10 cellular contexts compared by ENCODE assay signal in the genomic region with DNA sequence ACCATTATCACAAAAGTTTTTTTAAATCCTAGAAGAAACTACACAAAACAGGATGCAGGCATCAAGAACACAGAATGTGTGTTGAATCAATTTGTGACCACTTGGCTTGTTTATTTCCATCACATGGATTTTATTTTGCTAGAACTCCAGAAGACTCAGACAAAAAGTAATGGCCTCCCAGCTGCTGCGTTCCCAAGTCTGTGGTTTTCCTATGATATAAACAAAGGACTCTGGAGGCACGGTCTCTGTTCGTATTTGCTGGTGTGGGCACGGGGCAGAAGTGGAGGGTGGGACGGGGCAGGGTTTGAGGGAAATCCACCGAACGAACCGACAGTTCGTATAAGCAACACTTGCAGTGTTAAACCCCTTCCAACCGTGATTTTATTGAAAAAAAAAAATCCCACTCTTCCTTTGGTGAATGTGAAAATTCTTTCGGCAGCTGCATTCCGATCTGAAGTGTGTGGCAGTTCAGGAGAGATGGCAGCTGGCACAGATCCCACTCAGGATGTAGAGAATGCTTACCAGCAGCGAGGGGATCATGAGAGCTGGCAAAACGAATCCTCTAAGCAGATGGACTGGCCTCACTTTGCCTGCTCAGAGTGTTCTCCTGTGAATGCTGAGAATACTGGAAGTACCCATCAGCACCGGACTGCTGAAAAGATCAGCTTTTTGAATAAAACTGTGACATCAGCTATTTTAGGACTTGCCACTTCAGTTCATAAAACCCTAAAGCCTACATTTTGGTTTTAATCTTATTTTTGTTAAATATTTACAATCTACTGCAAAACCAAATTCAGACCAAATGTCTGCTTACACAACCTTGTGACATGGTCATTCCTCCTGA.
DNase-seq lines count a peak whose midpoint lies in the region; TF ChIP-seq lines count a peak whose summit lies in the region.
"Had no signal": no experiment of that assay in that cellular context is flagged by ENCODE, and none has a peak within 500 bp of the region (broad histone marks: within the 10 kb centered on the region; RNA-seq: fewer than 3 reads in every experiment).

No MANE protein-coding gene starts in this region.

- TF ChIP-seq CTCF in fibroblast of lung (conservative IDR thresholded peaks at IDR 0.05 in 1 of 2, IDR thresholded peaks at IDR 0.05 in 1 of 2; ENCODE audit: low read depth in 1 of 2, low read length in 2 of 2) (no peak), smooth muscle cell (IDR thresholded peaks at IDR 0.05; ENCODE audit: borderline replicate concordance, insufficient read depth, poor library complexity, severe bottlenecking) (no peak), A673 (conservative IDR thresholded peaks at IDR 0.05; ENCODE audit: low read depth, low read length) (no peak)

- peaks cover 18% of the 10 kb centered on the region for H3K4me1 ChIP-seq in fibroblast of lung (ENCODE audit: control insufficient read depth, extremely low read depth, insufficient read depth, low read length)
- H3K4me1 ChIP-seq in smooth muscle cell (ENCODE audit: low read depth): no peaks in the 10 kb centered on the region
- H3K4me1 ChIP-seq in A673 (ENCODE audit: insufficient read depth, low read length, poor library complexity, severe bottlenecking): no peaks in the 10 kb centered on the region

- H3K27ac ChIP-seq in fibroblast of lung (ENCODE audit: insufficient read depth, low read length) (peak overlapping the region; percentile 54), smooth muscle cell (ENCODE audit: low read depth) (peak overlapping the region; percentile 87), A673 (ENCODE audit: low read depth, low read length, poor library complexity, severe bottlenecking) (no peak overlapping the region)

- peak overlapping the region; percentile 72 for H3K4me2 ChIP-seq in fibroblast of lung (ENCODE audit: extremely low read depth, insufficient read depth, low read length)
- peak overlapping the region; percentile 78 for H3K4me2 ChIP-seq in smooth muscle cell

- CTCF ChIA-PET in A673 (lab: Charles Lee): no interaction called here

- POLR2A ChIA-PET in A673 (lab: Charles Lee; ENCODE audit: low non-redundant PET): no interaction called here

- H3F3A ChIP-seq in smooth muscle cell (ENCODE audit: low read depth): peaks cover 5% of the 10 kb centered on the region

- 47% methylated on average over 15 of the region's 15 CpGs for WGBS in smooth muscle cell (ENCODE audit: low lambda C conversion rate)

- H4K20me1 ChIP-seq in fibroblast of lung (ENCODE audit: control insufficient read depth, extremely low read depth, insufficient read depth, low read length) (no peaks in the 10 kb centered on the region), smooth muscle cell (ENCODE audit: low read depth) (no peaks in the 10 kb centered on the region)

- peak; percentile 88 for DNase-seq in ELR (ENCODE audit: low read depth)
- DNase-seq in NCI-H524 (lab: John Stamatoyannopoulos, UW): peak; percentile 87 to 91
- DNase-seq in fibroblast of lung (ENCODE audit: low read depth in 2 of 2): peak; percentile 81 to 87
- no peak for DNase-seq in smooth muscle cell (lab: John Stamatoyannopoulos, UW; ENCODE audit: unreplicated experiment)
- no peak for DNase-seq in A673 (ENCODE audit: low spot score)
- DNase-seq in putamen (ENCODE audit: low spot score): no peak
- DNase-seq in DMS153 (lab: John Stamatoyannopoulos, UW): no peak
- no peak for DNase-seq in NAMALWA (ENCODE audit: low spot score)
- DNase-seq: activated CD4-positive, alpha-beta memory T cell treated with anti-CD3 and anti-CD28 coated beads for 36 hours; activated naive CD8-positive, alpha-beta T cell treated with anti-CD3 and anti-CD28 coated beads for 36 hours had no signal

- H3K27me3 ChIP-seq in fibroblast of lung (ENCODE audit: control insufficient read depth, insufficient read depth, low read length) (no peaks in the 10 kb centered on the region), smooth muscle cell (ENCODE audit: low read depth) (no peaks in the 10 kb centered on the region), A673 (replicated peaks; ENCODE audit: insufficient read depth, low read depth, low read length, poor library complexity) (no peaks in the 10 kb centered on the region)

- H3K36me3 ChIP-seq in fibroblast of lung (ENCODE audit: control insufficient read depth, insufficient read depth, low read length) (peaks cover 1% of the 10 kb centered on the region), smooth muscle cell (ENCODE audit: low read depth) (no peaks in the 10 kb centered on the region), A673 (ENCODE audit: insufficient read depth, low read length, poor library complexity, severe bottlenecking) (peaks cover 3% of the 10 kb centered on the region)

- H3K4me3 ChIP-seq in fibroblast of lung (replicated peaks in 1 of 4; ENCODE audit: control extremely low read depth in 1 of 4, insufficient read depth in 1 of 4, low read depth in 3 of 4, low read length in 4 of 4): peak overlapping the region in 3 of 4 experiments; percentile 11 to 38 (median 23)
- peak overlapping the region; percentile 36 for H3K4me3 ChIP-seq in smooth muscle cell
- H3K4me3 ChIP-seq in A673 (ENCODE audit: low read depth, low read length, poor library complexity, severe bottlenecking): no peak overlapping the region

- no peaks in the 10 kb centered on the region for H3K79me2 ChIP-seq in fibroblast of lung (ENCODE audit: control insufficient read depth, insufficient read depth, low read length)
- H3K79me2 ChIP-seq in smooth muscle cell (ENCODE audit: low read depth): no peaks in the 10 kb centered on the region

- intact Hi-C loops in A673 (cut with micrococcal nuclease; ENCODE audit: unreplicated experiment): no loop called here

- no TSS peak for BruUV-seq in A673 (replicated peaks; lab: Mats Ljungman, UMichigan)

- H2AFZ ChIP-seq in fibroblast of lung (ENCODE audit: low read length) (no peak overlapping the region), smooth muscle cell (ENCODE audit: low read depth) (no peak overlapping the region)

- H3K9me3 ChIP-seq in fibroblast of lung (ENCODE audit: control insufficient read depth, insufficient read depth, low read depth, low read length): no peaks in the 10 kb centered on the region
- H3K9me3 ChIP-seq in smooth muscle cell (replicated peaks; ENCODE audit: low read depth): no peaks in the 10 kb centered on the region
- H3K9me3 ChIP-seq in A673 (ENCODE audit: low read depth, low read length, poor library complexity, severe bottlenecking): no peaks in the 10 kb centered on the region

- H3K9ac ChIP-seq in fibroblast of lung (ENCODE audit: insufficient read depth, low read length): no peak overlapping the region
- H3K9ac ChIP-seq in smooth muscle cell (ENCODE audit: low read depth): peak overlapping the region; percentile 56

Comparison
In these comparisons a context has a peak if more than half of its experiments do, and no peak if none do; other contexts are left out.
1. DNase-seq: peak in ELR (single experiment), NCI-H524 (2 of 2) and fibroblast of lung (2 of 2); none in smooth muscle cell (single experiment), A673 (single experiment), putamen (single experiment), DMS153 (single experiment) and NAMALWA (single experiment).